Comparison of ENCODE assay signal across 12 cellular contexts in genomic region chr2:207135340-207135739, GRCh38. TPM values are rescaled to one million over a fixed set of nuclear protein-coding genes. Genes with fewer than 3 reads are reported as not detected.
DNase-seq lines count a peak whose midpoint lies in the region; ATAC-seq and FAIRE-seq lines count a peak whose summit lies in the region.
"Had no signal": no experiment of that assay in that cellular context is flagged by ENCODE, and none has a peak within 500 bp of the region (broad histone marks: within the 10 kb centered on the region; RNA-seq: fewer than 3 reads in every experiment).

No MANE protein-coding gene starts in this region.

- ATAC-seq in GM18502 (IDR thresholded peaks at IDR 0.05; ENCODE audit: poor library complexity, unreplicated experiment), result no peak
- ATAC-seq in HG03095 (IDR thresholded peaks at IDR 0.05; ENCODE audit: unreplicated experiment), result no peak

- H3K9me3 Mint-ChIP-seq in activated CD4-positive, alpha-beta T cell treated with anti-CD3 and anti-CD28 coated beads, Interleukin-2, amount 10 ng/mL, durations not matched to agents 24 days and 14 days, result peaks cover 4% of the 10 kb centered on the region
- H3K9me3 Mint-ChIP-seq in activated naive CD8-positive, alpha-beta T cell (ENCODE audit: low read depth), result no peaks in the 10 kb centered on the region

- H3K4me1 Mint-ChIP-seq in activated CD4-positive, alpha-beta T cell treated with anti-CD3 and anti-CD28 coated beads, Interleukin-2, amount 10 ng/mL, durations not matched to agents 24 days and 14 days, result peaks cover 40% of the 10 kb centered on the region
- H3K4me1 Mint-ChIP-seq in activated naive CD8-positive, alpha-beta T cell (ENCODE audit: low read depth), result peaks cover 88% of the 10 kb centered on the region

- no peak for FAIRE-seq in small intestine (lab: Jason Lieb, UNC)
- FAIRE-seq: A204.1, H1 had no signal

- peaks cover 46% of the 10 kb centered on the region for H3K36me3 Mint-ChIP-seq in activated CD4-positive, alpha-beta T cell treated with anti-CD3 and anti-CD28 coated beads, Interleukin-2, amount 10 ng/mL, durations not matched to agents 24 days and 14 days (ENCODE audit: low read depth)
- H3K36me3 Mint-ChIP-seq in activated naive CD8-positive, alpha-beta T cell, result peaks cover 23% of the 10 kb centered on the region

- H3K4me3 Mint-ChIP-seq in activated CD4-positive, alpha-beta T cell treated with anti-CD3 and anti-CD28 coated beads, Interleukin-2, amount 10 ng/mL, durations not matched to agents 24 days and 14 days, result no peak overlapping the region
- H3K4me3 Mint-ChIP-seq in activated naive CD8-positive, alpha-beta T cell, result peak overlapping the region; percentile 60

- H3K9ac ChIP-seq in stomach smooth muscle (ENCODE audit: low read length in 2 of 2), result no peak overlapping the region

- 36 to 69% (median 64%) methylated on average over 1 of the region's 1 CpG for WGBS in small intestine, 3 donors

- intact Hi-C loops in activated CD4-positive, alpha-beta T cell treated with anti-CD3 and anti-CD28 coated beads, Interleukin-2, amount 10 ng/mL, durations not matched to agents 24 days and 14 days (cut with micrococcal nuclease), result no loop called here

- H3K36me3 ChIP-seq in stomach smooth muscle (ENCODE audit: control insufficient read depth in 2 of 2, insufficient read depth in 2 of 2, low read length in 2 of 2) (no peaks in the 10 kb centered on the region), small intestine (ENCODE audit: control insufficient read depth in 2 of 2, insufficient read depth in 2 of 2, low read length in 2 of 2) (no peaks in the 10 kb centered on the region)
- H3K36me3 ChIP-seq: cardiac muscle cell had no signal

- no peak overlapping the region for H3K4me3 ChIP-seq in stomach smooth muscle (ENCODE audit: low read length in 2 of 2)
- H3K4me3 ChIP-seq in small intestine (ENCODE audit: low read depth in 1 of 2, low read length in 2 of 2), result no peak overlapping the region
- H3K4me3 ChIP-seq: cardiac muscle cell had no signal

- H3K4me1 ChIP-seq in stomach smooth muscle (ENCODE audit: control insufficient read depth, insufficient read depth, low read length) (peaks cover 59% of the 10 kb centered on the region), small intestine (ENCODE audit: control insufficient read depth in 2 of 2, insufficient read depth in 1 of 2, low read depth in 1 of 2, low read length in 1 of 2) (peaks cover 0 to 12% of the 10 kb centered on the region in 2 donors)

- H3K27me3 ChIP-seq in stomach smooth muscle (ENCODE audit: control insufficient read depth in 1 of 2, insufficient read depth in 2 of 2, low read length in 2 of 2), result no peaks in the 10 kb centered on the region
- no peaks in the 10 kb centered on the region for H3K27me3 ChIP-seq in small intestine (ENCODE audit: control insufficient read depth in 2 of 2, insufficient read depth in 2 of 2, low read length in 2 of 2)
- H3K27me3 ChIP-seq: cardiac muscle cell had no signal

- H3K27me3 Mint-ChIP-seq in activated CD4-positive, alpha-beta T cell treated with anti-CD3 and anti-CD28 coated beads, Interleukin-2, amount 10 ng/mL, durations not matched to agents 24 days and 14 days, result no peaks in the 10 kb centered on the region
- no peaks in the 10 kb centered on the region for H3K27me3 Mint-ChIP-seq in activated naive CD8-positive, alpha-beta T cell

- H3K9me3 ChIP-seq in stomach smooth muscle (ENCODE audit: control insufficient read depth in 2 of 2, low read length in 2 of 2) (no peaks in the 10 kb centered on the region), small intestine (ENCODE audit: control insufficient read depth, low read depth) (no peaks in the 10 kb centered on the region)

- peak overlapping the region; percentile 71 for H3K27ac ChIP-seq in stomach smooth muscle (ENCODE audit: low read length)
- peak overlapping the region in 1 of 2 donors; percentile 23 for H3K27ac ChIP-seq in small intestine (ENCODE audit: low read depth in 1 of 2, low read length in 1 of 2)
- H3K27ac ChIP-seq: cardiac muscle cell had no signal

- H3K27ac Mint-ChIP-seq in activated CD4-positive, alpha-beta T cell treated with anti-CD3 and anti-CD28 coated beads, Interleukin-2, amount 10 ng/mL, durations not matched to agents 24 days and 14 days, result peak overlapping the region; percentile 10
- H3K27ac Mint-ChIP-seq in activated naive CD8-positive, alpha-beta T cell, result peak overlapping the region; percentile 0

- no peak for DNase-seq in activated CD4-positive, alpha-beta T cell treated with anti-CD3 and anti-CD28 coated beads, Interleukin-2, amount 10 ng/mL, durations not matched to agents 24 days and 14 days
- DNase-seq in activated CD4-positive, alpha-beta T cell treated with anti-CD3 and anti-CD28 coated beads, Interleukin-2, amount 50 U/mL, for 4 hours, result no peak
- DNase-seq in glomerular endothelial cell (ENCODE audit: extremely low read depth, low read depth, low spot score) (peak; percentile 71), small intestine (no peak)
- DNase-seq: T1000 had no signal

RNA-seq across cellular contexts. Expression of gene KLF7, which starts 30.4 kb away (rescaled TPM):
- total RNA-seq in activated CD4-positive, alpha-beta T cell treated with anti-CD3 and anti-CD28 coated beads, Interleukin-2, amount 10 ng/mL, durations not matched to agents 24 days and 14 days, result 12.6 and 14.1 TPM in 2 replicates
- 24.2 and 30.6 TPM in 2 replicates for total RNA-seq in glomerular endothelial cell
- polyA plus RNA-seq in small intestine, result 1 to 10 TPM; 1.1 to 10.0 (median 8.1) TPM
